13 cellular contexts compared by ENCODE assay signal in genomic region chr12:1913377-1914115, GRCh38. TPM values are rescaled to one million over a fixed set of nuclear protein-coding genes. Genes with fewer than 3 reads are reported as not detected.
DNase-seq lines count a peak whose midpoint lies in the region; ATAC-seq and TF ChIP-seq lines count a peak whose summit lies in the region.
"Had no signal": no experiment of that assay in that cellular context is flagged by ENCODE, and none has a peak within 500 bp of the region (broad histone marks: within the 10 kb centered on the region; RNA-seq: fewer than 3 reads in every experiment).

No MANE protein-coding gene starts in this region.

- no peak overlapping the region for H3K4me3 ChIP-seq in BLaER1 treated with 17β-estradiol and CSF1 and Interleukin-3, amounts not matched to agents 10 nM and 100 nM
- no peak overlapping the region for H3K4me3 ChIP-seq in endodermal cell (ENCODE audit: low read length)
- no peak overlapping the region for H3K4me3 ChIP-seq in prostate gland

- peak overlapping the region; percentile 25 to 100 (median 97); a peak in 19 of 22 replicates for H3K4me2 ChIP-seq in BLaER1 treated with 17β-estradiol and CSF1 and Interleukin-3, amounts not matched to agents 10 nM and 100 nM

- no peak for TF ChIP-seq POLR2A in prostate gland (IDR thresholded peaks at IDR 0.05)

- no peaks in the 10 kb centered on the region for H3K36me3 Mint-ChIP-seq in endodermal cell (ENCODE audit: low read depth)
- H3K36me3 Mint-ChIP-seq: CD4-positive, alpha-beta memory T cell had no signal

- peaks cover 43 to 76% (median 74%) of the 10 kb centered on the region in 10 experiments for H3K4me1 ChIP-seq in BLaER1 treated with 17β-estradiol and CSF1 and Interleukin-3, amounts not matched to agents 10 nM and 100 nM
- H3K4me1 ChIP-seq in endodermal cell (ENCODE audit: control insufficient read depth, insufficient read depth, low read length) (peaks cover 4% of the 10 kb centered on the region), prostate gland (replicated peaks) (no peaks in the 10 kb centered on the region)

- TF ChIP-seq CTCF in GM13977 (IDR thresholded peaks at IDR 0.05; ENCODE audit: extremely low read depth, insufficient read depth, missing control alignments) (no peak), endodermal cell (conservative IDR thresholded peaks at IDR 0.05) (peak; percentile 17), prostate gland (IDR thresholded peaks at IDR 0.05) (no peak)

- in situ Hi-C loops in GM13977 (cut with MboI; ENCODE audit: low pct_unique_long_range_greater_than_20kb, low sequenced_read_pairs, unreplicated experiment): no loop called here

- H3K9me3 ChIP-seq in BLaER1 treated with 17β-estradiol and CSF1 and Interleukin-3, amounts not matched to agents 10 nM and 100 nM (replicated peaks in 1 of 11): peaks cover 0 to 9% (median 0%) of the 10 kb centered on the region in 11 experiments; a peak in 5 of 22 replicates
- H3K9me3 ChIP-seq in endodermal cell (ENCODE audit: control insufficient read depth, low read length) (no peaks in the 10 kb centered on the region), prostate gland (no peaks in the 10 kb centered on the region)

- H3K27ac ChIP-seq in BLaER1 treated with 17β-estradiol and CSF1 and Interleukin-3, amounts not matched to agents 10 nM and 100 nM: peak overlapping the region in 5 of 11 experiments; percentile 1 to 94 (median 89); a peak in 5 of 22 replicates
- H3K27ac ChIP-seq in endodermal cell (ENCODE audit: low read depth, low read length) (no peak overlapping the region), prostate gland (no peak overlapping the region)

- 86 to 91% methylated on average over 5 to 12 of the region's 12 CpGs for WGBS in endodermal cell (ENCODE audit: insufficient coverage in 1 of 2, insufficient read length in 1 of 2), 2 experiments
- WGBS in prostate gland: 69% methylated on average over 12 of the region's 12 CpGs

- no peak overlapping the region for H3K4me3 Mint-ChIP-seq in endodermal cell
- H3K4me3 Mint-ChIP-seq: CD4-positive, alpha-beta memory T cell had no signal

- DNase-seq in GM13977 (ENCODE audit: low spot score) (peak; percentile 16), endodermal cell (peak; percentile 61), prostate gland (ENCODE audit: low spot score) (peak; percentile 3), GF-D8 (lab: John Stamatoyannopoulos, UW) (no peak), LoVo (ENCODE audit: low spot score) (no peak)
- DNase-seq: CD4-positive, alpha-beta memory T cell; cerebellar nuclear complex; NCI-H187 treated with DMSO at 0.1 percent for 48 hours; NCI-H526; small intestine; stimulated activated naive CD8-positive, alpha-beta T cell treated with anti-CD3 and anti-CD28 coated beads, Interleukin-15, Interleukin-2, amounts not matched to agents 100 U/mL and 50 U/mL, for 24 hours had no signal

- H3K9ac ChIP-seq in BLaER1 treated with 17β-estradiol and CSF1 and Interleukin-3, amounts not matched to agents 10 nM and 100 nM: peak overlapping the region in 4 of 11 experiments; percentile 24 to 85 (median 43); a peak in 5 of 22 replicates
- no peak overlapping the region for H3K9ac ChIP-seq in endodermal cell (ENCODE audit: extremely low read depth, low read length, poor library complexity, severe bottlenecking)

- H4K20me1 ChIP-seq in BLaER1 treated with 17β-estradiol and CSF1 and Interleukin-3, amounts not matched to agents 10 nM and 100 nM: no peaks in the 10 kb centered on the region

- no peak for ATAC-seq in GM19467 (IDR thresholded peaks at IDR 0.05; ENCODE audit: unreplicated experiment)
- ATAC-seq: stimulated activated naive CD8-positive, alpha-beta T cell treated with anti-CD3 and anti-CD28 coated beads, Interleukin-15, Interleukin-2, amounts not matched to agents 100 U/mL and 50 U/mL, for 24 hours had no signal

- H3K27ac Mint-ChIP-seq in endodermal cell: no peak overlapping the region

- no peaks in the 10 kb centered on the region for H3K9me3 Mint-ChIP-seq in endodermal cell

- no peaks in the 10 kb centered on the region for H3K27me3 Mint-ChIP-seq in endodermal cell (ENCODE audit: insufficient read depth)

- peaks cover 0 to 3% (median 0%) of the 10 kb centered on the region in 11 experiments; a peak in 3 of 22 replicates for H3K36me3 ChIP-seq in BLaER1 treated with 17β-estradiol and CSF1 and Interleukin-3, amounts not matched to agents 10 nM and 100 nM
- no peaks in the 10 kb centered on the region for H3K36me3 ChIP-seq in endodermal cell (ENCODE audit: control insufficient read depth, insufficient read depth, low read length)
- no peaks in the 10 kb centered on the region for H3K36me3 ChIP-seq in prostate gland

- peaks cover 53% of the 10 kb centered on the region for H3K4me1 Mint-ChIP-seq in endodermal cell

- intact Hi-C loops in prostate gland (cut with DNase I): no loop called here

- 0 out of 22 replicates have a peak, but pooled peaks cover 0 to 4% (median 0%) of the 10 kb centered on the region in 11 experiments for H3K27me3 ChIP-seq in BLaER1 treated with 17β-estradiol and CSF1 and Interleukin-3, amounts not matched to agents 10 nM and 100 nM
- H3K27me3 ChIP-seq in endodermal cell (ENCODE audit: control insufficient read depth, insufficient read depth, low read length, poor library complexity, severe bottlenecking): no peaks in the 10 kb centered on the region
- H3K27me3 ChIP-seq in prostate gland (replicated peaks; ENCODE audit: insufficient read depth): no peaks in the 10 kb centered on the region

RNA-seq across cellular contexts. Expression of gene CACNA2D4, which starts 4.9 kb away (rescaled TPM):
- total RNA-seq in endodermal cell (1 to 10 TPM; 4.3 to 5.7 TPM), prostate gland (1 to 10 TPM; 1.4 to 9.4 TPM)
- 0.53 TPM for polyA plus RNA-seq in endodermal cell (2013, experiment 1 of 2)
- 0.29 TPM for polyA plus RNA-seq in endodermal cell (2013, experiment 2 of 2)

Comparison
In these comparisons a context has a peak if more than half of its experiments do, and no peak if none do; other contexts are left out.
1. DNase-seq: peak in GM13977 (single experiment), endodermal cell (single experiment) and prostate gland (single experiment); none in GF-D8 (single experiment) and LoVo (single experiment).